16 cellular contexts compared by ENCODE assay signal in the genomic region with DNA sequence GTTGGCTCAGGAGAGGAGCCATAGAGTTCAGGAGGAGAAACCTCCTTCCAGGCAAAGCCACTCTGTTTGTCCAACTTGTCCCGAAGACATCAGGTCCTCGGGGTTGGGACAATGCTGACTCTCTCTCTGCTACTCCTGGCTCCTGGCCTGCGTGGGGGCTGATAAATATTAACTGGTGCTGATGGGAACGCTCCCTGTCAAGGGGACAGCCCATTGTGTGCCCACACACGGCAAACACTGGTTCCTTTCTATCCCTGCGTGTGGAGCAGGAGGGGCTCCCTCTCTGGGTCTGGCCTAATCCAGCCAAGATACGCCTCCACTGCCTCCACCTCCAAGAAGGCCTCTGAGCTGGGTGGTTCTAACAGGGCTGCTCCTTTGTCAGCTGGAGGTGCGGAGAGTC. TPM values are rescaled to one million over a fixed set of nuclear protein-coding genes. Genes with fewer than 3 reads are reported as not detected.
A peak's percentile ranks its signal among the peaks of the same experiment; 100 is the strongest.
DNase-seq lines count a peak whose midpoint lies in the region; ATAC-seq lines count a peak whose summit lies in the region.
"Had no signal": no experiment of that assay in that cellular context is flagged by ENCODE, and none has a peak within 500 bp of the region (broad histone marks: within the 10 kb centered on the region; RNA-seq: fewer than 3 reads in every experiment).

No MANE protein-coding gene starts in this region.

- in situ Hi-C loops in G401 (cut with HindIII; ENCODE audit: low sequenced_read_pairs), result no loop called here

- DNase-seq in anterior cingulate cortex (lab: John Stamatoyannopoulos, UW) (peak in 35 of 58 donors; percentile 6 to 88 (median 46)), hypothalamus (lab: John Stamatoyannopoulos, UW) (peak in 32 of 51 donors; percentile 13 to 87 (median 46)), posterior cingulate gyrus (peak in 7 of 10 donors; percentile 54 to 91 (median 76)), dedifferentiated amniotic fluid mesenchymal stem cell (ENCODE audit: extremely low spot score) (no peak), G401 (ENCODE audit: low spot score) (no peak)
- DNase-seq in natural killer cell treated with Interleukin-12 subunit alpha and Interleukin-12 subunit beta and Interleukin-15 and Interleukin-18, amount 100 ng/mL, for 72 hours (ENCODE audit: low spot score), result no peak
- DNase-seq: EL, HFFc6, Karpas-422, MG63, NCI-H226, NCI-H526, Right ventricle myocardium superior had no signal

- H3K9ac ChIP-seq in BLaER1, result no peak overlapping the region

- H3K4me3 Mint-ChIP-seq in natural killer cell treated with Interleukin-12 subunit alpha and Interleukin-12 subunit beta and Interleukin-15 and Interleukin-18, amount 100 ng/mL, for 72 hours, result no peak overlapping the region
- H3K4me3 Mint-ChIP-seq: HFFc6 had no signal

- intact Hi-C loops in posterior cingulate gyrus (cut with DNase I), result no loop called here

- peak overlapping the region; percentile 27; the same call in 1 of the 2 replicates for H3K4me2 ChIP-seq in BLaER1

- ATAC-seq in natural killer cell treated with Interleukin-12 subunit alpha and Interleukin-12 subunit beta and Interleukin-15 and Interleukin-18, amount 100 ng/mL, for 72 hours, result no peak
- no peak for ATAC-seq in HG02798 (IDR thresholded peaks at IDR 0.05; ENCODE audit: poor library complexity, unreplicated experiment)

- no peaks in the 10 kb centered on the region for H3K9me3 Mint-ChIP-seq in natural killer cell treated with Interleukin-12 subunit alpha and Interleukin-12 subunit beta and Interleukin-15 and Interleukin-18, amount 100 ng/mL, for 72 hours

- peaks cover 67% of the 10 kb centered on the region for H3K4me1 ChIP-seq in BLaER1

- no peaks in the 10 kb centered on the region for H3K36me3 ChIP-seq in BLaER1
- H3K36me3 ChIP-seq: MG63 had no signal

- no peak overlapping the region for H3K27ac Mint-ChIP-seq in natural killer cell treated with Interleukin-12 subunit alpha and Interleukin-12 subunit beta and Interleukin-15 and Interleukin-18, amount 100 ng/mL, for 72 hours
- H3K27ac Mint-ChIP-seq: CD14-positive monocyte, HFFc6 had no signal

- H3K4me3 ChIP-seq in BLaER1, result no peak overlapping the region
- H3K4me3 ChIP-seq: MG63 had no signal

- H4K20me1 ChIP-seq in BLaER1, result no peaks in the 10 kb centered on the region

- no peak overlapping the region for H3K27ac ChIP-seq in BLaER1

- H3K27me3 Mint-ChIP-seq in natural killer cell treated with Interleukin-12 subunit alpha and Interleukin-12 subunit beta and Interleukin-15 and Interleukin-18, amount 100 ng/mL, for 72 hours, result no peaks in the 10 kb centered on the region

- H3K4me1 Mint-ChIP-seq in natural killer cell treated with Interleukin-12 subunit alpha and Interleukin-12 subunit beta and Interleukin-15 and Interleukin-18, amount 100 ng/mL, for 72 hours (ENCODE audit: low read depth in 2 of 2), result peaks cover 19 to 20% of the 10 kb centered on the region in 2 donors

- no peaks in the 10 kb centered on the region for H3K36me3 Mint-ChIP-seq in natural killer cell treated with Interleukin-12 subunit alpha and Interleukin-12 subunit beta and Interleukin-15 and Interleukin-18, amount 100 ng/mL, for 72 hours

- H3K27me3 ChIP-seq in BLaER1, result peaks cover 4% of the 10 kb centered on the region
- H3K27me3 ChIP-seq: MG63 had no signal

- no peaks in the 10 kb centered on the region for H3K9me3 ChIP-seq in BLaER1
- H3K9me3 ChIP-seq: MG63 had no signal

RNA-seq across cellular contexts. Expression of a gene that starts 4.4 kb away (rescaled TPM):
- under 1 TPM in 1 of 2 donors, not detected in 1; 0.29 TPM for total RNA-seq in natural killer cell treated with Interleukin-12 subunit alpha and Interleukin-12 subunit beta and Interleukin-15 and Interleukin-18, amount 100 ng/mL, for 72 hours
- not detected in 2 replicates for total RNA-seq in G401 (2014; rRNA removed; shearing (Covaris generic))
- total RNA-seq: HFFc6 had no signal

RNA-seq across cellular contexts. Expression of a gene that starts 31.2 kb away (rescaled TPM):
- not detected for total RNA-seq in natural killer cell treated with Interleukin-12 subunit alpha and Interleukin-12 subunit beta and Interleukin-15 and Interleukin-18, amount 100 ng/mL, for 72 hours
- total RNA-seq in G401 (2014; rRNA removed; shearing (Covaris generic)), result not detected in 2 replicates
- total RNA-seq: HFFc6, Right ventricle myocardium superior had no signal

RNA-seq across cellular contexts. Expression of a gene that starts 36.9 kb away (rescaled TPM):
- not detected for total RNA-seq in natural killer cell treated with Interleukin-12 subunit alpha and Interleukin-12 subunit beta and Interleukin-15 and Interleukin-18, amount 100 ng/mL, for 72 hours
- total RNA-seq in G401 (2014; rRNA removed; shearing (Covaris generic)), result not detected in 2 replicates
- total RNA-seq: HFFc6, Right ventricle myocardium superior had no signal

RNA-seq across cellular contexts. Expression of a gene that starts 56.4 kb away (rescaled TPM):
- total RNA-seq in natural killer cell treated with Interleukin-12 subunit alpha and Interleukin-12 subunit beta and Interleukin-15 and Interleukin-18, amount 100 ng/mL, for 72 hours, result not detected
- not detected in 2 replicates for total RNA-seq in G401 (2014; rRNA removed; shearing (Covaris generic))
- total RNA-seq: HFFc6, Right ventricle myocardium superior had no signal

Comparison
In these comparisons a context has a peak if more than half of its experiments do, and no peak if none do; other contexts are left out.
1. DNase-seq: peak in anterior cingulate cortex (35 of 58), hypothalamus (32 of 51) and posterior cingulate gyrus (7 of 10); none in dedifferentiated amniotic fluid mesenchymal stem cell (single experiment), natural killer cell treated with Interleukin-12 subunit alpha and Interleukin-12 subunit beta and Interleukin-15 and Interleukin-18, amount 100 ng/mL, for 72 hours (single experiment) and G401 (single experiment).